2 cellular contexts compared by ENCODE assay signal in genomic region chr11:424232-424631, GRCh38.
TF ChIP-seq lines count a peak whose summit lies in the region.

No MANE protein-coding gene starts in this region.

TF ChIP-seq in A549, 52 proteins besides CTCF, POLR2A, EP300 and RAD21:
- peak; percentile 32 for TF ChIP-seq ZFP36 (IDR thresholded peaks at IDR 0.05; ENCODE audit: borderline replicate concordance, partially characterized antibody)
- no peak for TF ChIP-seq NPAS2 (CRISPR knock-in tag; IDR thresholded peaks at IDR 0.05; ENCODE audit: borderline replicate concordance)
- TF ChIP-seq REST (IDR thresholded peaks at IDR 0.05), result no peak

TF ChIP-seq in H1, 55 proteins besides CTCF, POLR2A, EP300 and RAD21:
- TF ChIP-seq KDM1A (IDR thresholded peaks at IDR 0.05; ENCODE audit: borderline replicate concordance, low read length), result peak; percentile 57; the same call in 1 of the 2 replicates
- TF ChIP-seq SUZ12 (IDR thresholded peaks at IDR 0.05; ENCODE audit: low read length), result no peak
